Comparison of ENCODE assay signal across 26 cellular contexts in genomic region chr11:40202569-40202968, GRCh38.
"Had no signal": no experiment of that assay in that cellular context is flagged by ENCODE, and none has a peak within 500 bp of the region (broad histone marks: within the 10 kb centered on the region; RNA-seq: fewer than 3 reads in every experiment).

No MANE protein-coding gene starts in this region.

- H3K27ac Mint-ChIP-seq: activated CD4-positive, alpha-beta memory T cell treated with anti-CD3 and anti-CD28 coated beads, Interleukin-2, amount 10 ng/mL, durations not matched to agents 7 days and 5 days; activated CD4-positive, alpha-beta T cell treated with anti-CD3 and anti-CD28 coated beads, Interleukin-2, amount 10 ng/mL, durations not matched to agents 7 days and 5 days; activated T-cell treated with anti-CD3 and anti-CD28 coated beads, Interleukin-2, amount 50 U/mL, for 24 hours; activated T-helper 17 cell treated with anti-CD3 and anti-CD28 coated beads, Interleukin-2, amount 50 U/mL, for 72 hours; dendritic cell treated with granulocyte-macrophage colony-stimulating factor and Interleukin-4, amounts not matched to agents 40 ng/mL and 50 ng/mL, for 4 days; progenitor cell of endocrine pancreas; stimulated activated effector memory CD8-positive, alpha-beta T cell treated with anti-CD3 and anti-CD28 coated beads, Interleukin-12 subunit alpha, Interleukin-12 subunit beta, amount 100 ng/mL, for 72 hours; stimulated activated naive CD8-positive, alpha-beta T cell treated with anti-CD3 and anti-CD28 coated beads, Interleukin-15, Interleukin-2, amounts not matched to agents 100 ng/mL and 50 ng/mL, for 24 hours; type B pancreatic cell had no signal

- H3K27ac ChIP-seq: breast epithelium, epithelial cell of prostate, neutrophil, skin epidermis, uterus had no signal

- H3K27me3 Mint-ChIP-seq: activated CD4-positive, alpha-beta memory T cell treated with anti-CD3 and anti-CD28 coated beads, Interleukin-2, amount 10 ng/mL, durations not matched to agents 7 days and 5 days; activated CD4-positive, alpha-beta T cell treated with anti-CD3 and anti-CD28 coated beads, Interleukin-2, amount 10 ng/mL, durations not matched to agents 7 days and 5 days; activated T-cell treated with anti-CD3 and anti-CD28 coated beads, Interleukin-2, amount 50 U/mL, for 24 hours; activated T-helper 17 cell treated with anti-CD3 and anti-CD28 coated beads, Interleukin-2, amount 50 U/mL, for 72 hours; dendritic cell treated with granulocyte-macrophage colony-stimulating factor and Interleukin-4, amounts not matched to agents 40 ng/mL and 50 ng/mL, for 4 days; progenitor cell of endocrine pancreas; stimulated activated naive CD8-positive, alpha-beta T cell treated with anti-CD3 and anti-CD28 coated beads, Interleukin-15, Interleukin-2, amounts not matched to agents 100 ng/mL and 50 ng/mL, for 24 hours had no signal

- H3K4me1 Mint-ChIP-seq: activated CD4-positive, alpha-beta memory T cell treated with anti-CD3 and anti-CD28 coated beads, Interleukin-2, amount 10 ng/mL, durations not matched to agents 7 days and 5 days; activated CD4-positive, alpha-beta T cell treated with anti-CD3 and anti-CD28 coated beads, Interleukin-2, amount 10 ng/mL, durations not matched to agents 7 days and 5 days; activated T-helper 17 cell treated with anti-CD3 and anti-CD28 coated beads, Interleukin-2, amount 50 U/mL, for 72 hours; stimulated activated effector memory CD8-positive, alpha-beta T cell treated with anti-CD3 and anti-CD28 coated beads, Interleukin-12 subunit alpha, Interleukin-12 subunit beta, amount 100 ng/mL, for 72 hours had no signal

- H3K36me3 Mint-ChIP-seq: stimulated activated effector memory CD8-positive, alpha-beta T cell treated with anti-CD3 and anti-CD28 coated beads, Interleukin-12 subunit alpha, Interleukin-12 subunit beta, amount 100 ng/mL, for 72 hours; type B pancreatic cell had no signal

- H3K4me3 ChIP-seq: breast epithelium, skin epidermis, uterus had no signal

- H3K9me3 ChIP-seq: breast epithelium, neutrophil, uterus had no signal

- H3K36me3 ChIP-seq: breast epithelium, neutrophil, uterus had no signal

- DNase-seq: activated CD4-positive, alpha-beta memory T cell treated with anti-CD3 and anti-CD28 coated beads, Interleukin-2, amount 10 ng/mL, durations not matched to agents 7 days and 5 days; activated CD4-positive, alpha-beta T cell treated with anti-CD3 and anti-CD28 coated beads for 1 hour; activated CD4-positive, alpha-beta T cell treated with anti-CD3 and anti-CD28 coated beads, Interleukin-2, amount 10 ng/mL, durations not matched to agents 7 days and 5 days; activated CD8-positive, alpha-beta memory T cell treated with anti-CD3 and anti-CD28 coated beads, Interleukin-2, amount 50 U/mL, for 48 hours; activated gamma-delta T cell treated with Interleukin-2 at 50 U/mL for 16 hours; activated naive CD4-positive, alpha-beta T cell treated with anti-CD3 and anti-CD28 coated beads, Interleukin-2, amount 50 U/mL, for 16 hours; activated T-cell treated with anti-CD3 and anti-CD28 coated beads, Interleukin-2, amount 50 U/mL, for 24 hours; amygdala; central memory CD4-positive, alpha-beta T cell; effector CD4-positive, alpha-beta T cell; left ventricle myocardium superior; stimulated activated CD4-positive, alpha-beta T cell treated with anti-CD3 and anti-CD28 coated beads, Interleukin-4, amount 100 ng/mL, for 24 hours; T-helper 2 cell; uterus had no signal

- H3K27me3 ChIP-seq: breast epithelium, neutrophil, uterus had no signal

- H3K4me3 Mint-ChIP-seq: activated CD4-positive, alpha-beta memory T cell treated with anti-CD3 and anti-CD28 coated beads, Interleukin-2, amount 10 ng/mL, durations not matched to agents 7 days and 5 days; activated CD4-positive, alpha-beta T cell treated with anti-CD3 and anti-CD28 coated beads, Interleukin-2, amount 10 ng/mL, durations not matched to agents 7 days and 5 days; activated T-cell treated with anti-CD3 and anti-CD28 coated beads, Interleukin-2, amount 50 U/mL, for 24 hours; activated T-helper 17 cell treated with anti-CD3 and anti-CD28 coated beads, Interleukin-2, amount 50 U/mL, for 72 hours; dendritic cell treated with granulocyte-macrophage colony-stimulating factor and Interleukin-4, amounts not matched to agents 40 ng/mL and 50 ng/mL, for 4 days; nephron; stimulated activated effector memory CD8-positive, alpha-beta T cell treated with anti-CD3 and anti-CD28 coated beads, Interleukin-12 subunit alpha, Interleukin-12 subunit beta, amount 100 ng/mL, for 72 hours; stimulated activated naive CD8-positive, alpha-beta T cell treated with anti-CD3 and anti-CD28 coated beads, Interleukin-15, Interleukin-2, amounts not matched to agents 100 ng/mL and 50 ng/mL, for 24 hours; type B pancreatic cell had no signal

- H3K4me1 ChIP-seq: breast epithelium, uterus had no signal

- H3K9me3 Mint-ChIP-seq: nephron, type B pancreatic cell had no signal

- ATAC-seq: activated T-helper 17 cell treated with anti-CD3 and anti-CD28 coated beads, Interleukin-2, amount 50 U/mL, for 72 hours; left ventricle myocardium superior; sciatic nerve; stimulated activated effector memory CD8-positive, alpha-beta T cell treated with anti-CD3 and anti-CD28 coated beads, Interleukin-12 subunit alpha, Interleukin-12 subunit beta, amount 100 ng/mL, for 72 hours had no signal
